ENCODE assay signal across 12 cellular contexts in genomic region chr1:197224160-197224559, GRCh38. TPM values are rescaled to one million over a fixed set of nuclear protein-coding genes. Genes with fewer than 3 reads are reported as not detected.
A peak's percentile ranks its signal among the peaks of the same experiment; 100 is the strongest.
DNase-seq lines count a peak whose midpoint lies in the region; TF ChIP-seq lines count a peak whose summit lies in the region.
"Had no signal": no experiment of that assay in that cellular context is flagged by ENCODE, and none has a peak within 500 bp of the region (broad histone marks: within the 10 kb centered on the region; RNA-seq: fewer than 3 reads in every experiment).

No MANE protein-coding gene starts in this region.

- TF ChIP-seq CTCF in Calu3 (IDR thresholded peaks at IDR 0.05; ENCODE audit: unreplicated experiment) (peak; percentile 49), chondrocyte (IDR thresholded peaks at IDR 0.05) (peak; percentile 80), nephron (IDR thresholded peaks at IDR 0.05; ENCODE audit: unreplicated experiment in 3 of 3) (peak; percentile 33 to 38 (median 38))

- no peak overlapping the region for H3K27ac Mint-ChIP-seq in Calu3 (ENCODE audit: unreplicated experiment)
- H3K27ac Mint-ChIP-seq in chondrocyte (ENCODE audit: unreplicated experiment): no peak overlapping the region
- no peak overlapping the region for H3K27ac Mint-ChIP-seq in nephron

- H3K4me1 Mint-ChIP-seq in Calu3 (ENCODE audit: low read depth, unreplicated experiment) (peaks cover 12% of the 10 kb centered on the region), chondrocyte (ENCODE audit: low read depth) (no peaks in the 10 kb centered on the region), nephron (no peaks in the 10 kb centered on the region)

- BruUV-seq in Calu3 (replicated peaks; lab: Mats Ljungman, UMichigan): no TSS peak

- CTCF ChIA-PET in Calu3 (lab: Charles Lee): interaction anchor here (0.6 to 2.4 kb wide), 11 partner anchors 10 to 226 kb away, joined by 3 to 18 read pairs (median 6); no protein-coding TSS in a partner anchor

- H3K36me3 Mint-ChIP-seq in Calu3 (ENCODE audit: insufficient read depth, unreplicated experiment) (peaks cover 7% of the 10 kb centered on the region), chondrocyte (ENCODE audit: low read depth) (no peaks in the 10 kb centered on the region), nephron (ENCODE audit: low read depth) (no peaks in the 10 kb centered on the region)

- DNase-seq in Calu3: no peak
- DNase-seq in M059J (ENCODE audit: low read depth): peak; percentile 23
- DNase-seq in chondrocyte (ENCODE audit: low spot score): no peak
- DNase-seq in epidermal melanocyte (ENCODE audit: insufficient read length, low spot score): no peak
- DNase-seq in stimulated activated CD4-positive, alpha-beta T cell treated with anti-CD3 and anti-CD28 coated beads, Interleukin-12 subunit alpha, Interleukin-12 subunit beta, amount 100 ng/mL, for 4 hours: no peak
- no peak for DNase-seq in UCSD-AML1 (lab: John Stamatoyannopoulos, UW; ENCODE audit: unreplicated experiment)
- DNase-seq: activated CD8-positive, alpha-beta memory T cell treated with anti-CD3 and anti-CD28 coated beads, Interleukin-2, amount 50 U/mL, for 48 hours; Karpas-422; NCI-H748 treated with DMSO at 0.1 percent for 48 hours; T-helper 2 cell had no signal

- no peaks in the 10 kb centered on the region for H3K9me3 Mint-ChIP-seq in Calu3 (ENCODE audit: low read depth, unreplicated experiment)
- no peaks in the 10 kb centered on the region for H3K9me3 Mint-ChIP-seq in chondrocyte (ENCODE audit: low read depth)
- H3K9me3 Mint-ChIP-seq in nephron: no peaks in the 10 kb centered on the region

- no peaks in the 10 kb centered on the region for H3K27me3 Mint-ChIP-seq in Calu3 (ENCODE audit: unreplicated experiment)
- H3K27me3 Mint-ChIP-seq in chondrocyte (ENCODE audit: low read depth): peaks cover 1% of the 10 kb centered on the region
- no peaks in the 10 kb centered on the region for H3K27me3 Mint-ChIP-seq in nephron (ENCODE audit: low read depth)

- intact Hi-C loops in Calu3 (cut with micrococcal nuclease; ENCODE audit: unreplicated experiment): loop anchor here (1.0 kb wide), 2 partner anchors 90 to 133 kb away; no protein-coding TSS in a partner anchor

- H3K4me3 Mint-ChIP-seq in Calu3 (ENCODE audit: low read depth, unreplicated experiment) (no peak overlapping the region), chondrocyte (ENCODE audit: unreplicated experiment) (no peak overlapping the region), nephron (no peak overlapping the region)

RNA-seq across cellular contexts. Expression of gene ZBTB41, which starts 23.1 kb away (rescaled TPM):
- total RNA-seq in Calu3 (2022): 19.6 and 20.1 TPM in 2 replicates
- 9.8 and 10.5 TPM in 2 replicates for total RNA-seq in M059J (2014; rRNA removed; shearing (Covaris generic))
- total RNA-seq in chondrocyte: 15.2 to 15.9 TPM (median 15.4 TPM) in 3 replicates

RNA-seq across cellular contexts. Expression of gene CRB1, which starts 43.9 kb away (rescaled TPM):
- total RNA-seq in Calu3 (2022) (not detected in 2 replicates), chondrocyte (not detected in 3 replicates)
- 0.07 TPM in 1 of 2 replicates, not detected in the other for total RNA-seq in M059J (2014; rRNA removed; shearing (Covaris generic))
- total RNA-seq: H1 had no signal
